Comparison of ENCODE assay signal across 12 cellular contexts in genomic region chr14:51552768-51553426, GRCh38.
DNase-seq lines count a peak whose midpoint lies in the region; ATAC-seq lines count a peak whose summit lies in the region.
"Had no signal": no experiment of that assay in that cellular context is flagged by ENCODE, and none has a peak within 500 bp of the region (broad histone marks: within the 10 kb centered on the region; RNA-seq: fewer than 3 reads in every experiment).

No MANE protein-coding gene starts in this region.

- H3K9me3 Mint-ChIP-seq in activated T-cell treated with anti-CD3 and anti-CD28 coated beads, Interleukin-2, amount 50 U/mL, for 24 hours = no peaks in the 10 kb centered on the region
- H3K9me3 Mint-ChIP-seq: activated T-helper 17 cell treated with anti-CD3 and anti-CD28 coated beads, Interleukin-2, amount 50 U/mL, for 72 hours; CD8-positive, alpha-beta memory T cell; nephron had no signal

- no peak for ATAC-seq in GM18873 (IDR thresholded peaks at IDR 0.05; ENCODE audit: low FRiP score, unreplicated experiment)
- ATAC-seq: activated T-helper 17 cell treated with anti-CD3 and anti-CD28 coated beads, Interleukin-2, amount 50 U/mL, for 72 hours had no signal

- no peaks in the 10 kb centered on the region for H3K4me1 Mint-ChIP-seq in activated T-cell treated with anti-CD3 and anti-CD28 coated beads, Interleukin-2, amount 50 U/mL, for 24 hours (ENCODE audit: low read depth)
- H3K4me1 Mint-ChIP-seq: activated T-helper 17 cell treated with anti-CD3 and anti-CD28 coated beads, Interleukin-2, amount 50 U/mL, for 72 hours; CD8-positive, alpha-beta memory T cell had no signal

- H3K36me3 Mint-ChIP-seq in activated T-cell treated with anti-CD3 and anti-CD28 coated beads, Interleukin-2, amount 50 U/mL, for 24 hours (ENCODE audit: low read depth) = no peaks in the 10 kb centered on the region
- H3K36me3 Mint-ChIP-seq: CD8-positive, alpha-beta memory T cell had no signal

- H3K27me3 Mint-ChIP-seq in activated T-cell treated with anti-CD3 and anti-CD28 coated beads, Interleukin-2, amount 50 U/mL, for 24 hours = peaks cover 21% of the 10 kb centered on the region

- H3K4me3 Mint-ChIP-seq in activated T-cell treated with anti-CD3 and anti-CD28 coated beads, Interleukin-2, amount 50 U/mL, for 24 hours = no peak overlapping the region
- H3K4me3 Mint-ChIP-seq: activated T-helper 17 cell treated with anti-CD3 and anti-CD28 coated beads, Interleukin-2, amount 50 U/mL, for 72 hours; CD8-positive, alpha-beta memory T cell; nephron had no signal

- no peak overlapping the region for H3K27ac Mint-ChIP-seq in activated T-cell treated with anti-CD3 and anti-CD28 coated beads, Interleukin-2, amount 50 U/mL, for 24 hours
- H3K27ac Mint-ChIP-seq: activated T-helper 17 cell treated with anti-CD3 and anti-CD28 coated beads, Interleukin-2, amount 50 U/mL, for 72 hours; nephron had no signal

- peak; percentile 60 for DNase-seq in DMS153 treated with DMSO at 0.1 percent for 48 hours (lab: John Stamatoyannopoulos, UW; ENCODE audit: unreplicated experiment)
- peak; percentile 40 for DNase-seq in LoVo (ENCODE audit: low spot score)
- DNase-seq in SHP77 (lab: John Stamatoyannopoulos, UW) = peak; percentile 55 to 71
- peak; percentile 90 for DNase-seq in kidney tubule cell (ENCODE audit: low spot score)
- DNase-seq in activated T-cell treated with anti-CD3 and anti-CD28 coated beads, Interleukin-2, amount 50 U/mL, for 24 hours = no peak
- no peak for DNase-seq in stimulated activated naive CD4-positive, alpha-beta T cell treated with Interleukin-2 at 50 U/mL for 16 hours (lab: John Stamatoyannopoulos, UW)
- no peak for DNase-seq in 8988T
- DNase-seq: activated CD4-positive, alpha-beta T cell treated with anti-CD3 and anti-CD28 coated beads for 1 hour; CD8-positive, alpha-beta memory T cell had no signal

Comparison
In these comparisons a context has a peak if more than half of its experiments do, and no peak if none do; other contexts are left out.
1. DNase-seq: peak in DMS153 treated with DMSO at 0.1 percent for 48 hours (single experiment), LoVo (single experiment), SHP77 (2 of 2) and kidney tubule cell (single experiment); none in activated T-cell treated with anti-CD3 and anti-CD28 coated beads, Interleukin-2, amount 50 U/mL, for 24 hours (single experiment), stimulated activated naive CD4-positive, alpha-beta T cell treated with Interleukin-2 at 50 U/mL for 16 hours (single experiment) and 8988T (single experiment).